20 cellular contexts compared by ENCODE assay signal in the genomic region with DNA sequence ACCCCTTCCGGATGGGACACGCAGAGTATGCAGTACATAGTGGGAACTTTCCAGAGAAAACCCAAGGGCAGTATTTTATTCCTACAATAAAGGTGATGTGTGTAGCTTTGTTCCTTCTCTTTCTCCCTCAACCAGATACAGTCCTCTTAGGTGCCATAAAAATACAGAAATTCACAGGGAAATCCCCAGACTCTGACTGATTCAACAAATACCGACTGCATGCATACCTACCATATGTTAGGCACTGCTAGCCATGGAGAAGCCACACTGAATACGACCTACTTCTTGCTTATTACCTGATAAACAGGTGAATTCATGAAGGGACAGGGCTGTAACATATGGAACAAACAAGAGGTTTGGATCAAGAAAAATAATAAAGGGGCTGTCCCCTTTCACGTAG.
DNase-seq lines count a peak whose midpoint lies in the region; ATAC-seq and TF ChIP-seq lines count a peak whose summit lies in the region.
"Had no signal": no experiment of that assay in that cellular context is flagged by ENCODE, and none has a peak within 500 bp of the region (broad histone marks: within the 10 kb centered on the region; RNA-seq: fewer than 3 reads in every experiment).

No MANE protein-coding gene starts in this region.

- peaks cover 0 to 1% (median 0%) of the 10 kb centered on the region in 7 donors for H3K9me3 Mint-ChIP-seq in CD4-positive, CD25-positive, alpha-beta regulatory T cell
- H3K9me3 Mint-ChIP-seq in CD4-positive, alpha-beta memory T cell, result no peaks in the 10 kb centered on the region
- H3K9me3 Mint-ChIP-seq in activated T-helper 17 cell treated with anti-CD3 and anti-CD28 coated beads, Interleukin-2, amount 50 U/mL, for 72 hours, result no peaks in the 10 kb centered on the region
- no peaks in the 10 kb centered on the region for H3K9me3 Mint-ChIP-seq in naive B cell

- no peak overlapping the region for H3K4me3 ChIP-seq in CD4-positive, CD25-positive, alpha-beta regulatory T cell (ENCODE audit: low read depth, low read length)
- no peak overlapping the region for H3K4me3 ChIP-seq in CD4-positive, alpha-beta memory T cell (ENCODE audit: low read length in 2 of 2)
- no peak overlapping the region for H3K4me3 ChIP-seq in heart left ventricle
- H3K4me3 ChIP-seq: GM23248 had no signal

- H3K27me3 Mint-ChIP-seq in CD4-positive, CD25-positive, alpha-beta regulatory T cell, result no peaks in the 10 kb centered on the region
- no peaks in the 10 kb centered on the region for H3K27me3 Mint-ChIP-seq in CD4-positive, alpha-beta memory T cell
- H3K27me3 Mint-ChIP-seq in activated T-helper 17 cell treated with anti-CD3 and anti-CD28 coated beads, Interleukin-2, amount 50 U/mL, for 72 hours, result no peaks in the 10 kb centered on the region
- no peaks in the 10 kb centered on the region for H3K27me3 Mint-ChIP-seq in naive B cell

- peaks cover 36 to 90% (median 66%) of the 10 kb centered on the region in 4 donors for H3K4me1 Mint-ChIP-seq in CD4-positive, CD25-positive, alpha-beta regulatory T cell
- H3K4me1 Mint-ChIP-seq in CD4-positive, alpha-beta memory T cell, result peaks cover 44 to 76% (median 60%) of the 10 kb centered on the region in 4 donors
- H3K4me1 Mint-ChIP-seq in activated T-helper 17 cell treated with anti-CD3 and anti-CD28 coated beads, Interleukin-2, amount 50 U/mL, for 72 hours, result peaks cover 38% of the 10 kb centered on the region
- H3K4me1 Mint-ChIP-seq in naive B cell, result peaks cover 43 to 96% (median 85%) of the 10 kb centered on the region in 3 donors

- H3K9me3 ChIP-seq in CD4-positive, CD25-positive, alpha-beta regulatory T cell (ENCODE audit: control insufficient read depth in 2 of 2, low read length in 2 of 2), result no peaks in the 10 kb centered on the region
- no peaks in the 10 kb centered on the region for H3K9me3 ChIP-seq in CD4-positive, alpha-beta memory T cell (ENCODE audit: control insufficient read depth in 1 of 2, low read length in 2 of 2)
- no peaks in the 10 kb centered on the region for H3K9me3 ChIP-seq in heart left ventricle

- H3K27me3 ChIP-seq in CD4-positive, CD25-positive, alpha-beta regulatory T cell (ENCODE audit: control insufficient read depth, insufficient read depth, low read length), result no peaks in the 10 kb centered on the region
- no peaks in the 10 kb centered on the region for H3K27me3 ChIP-seq in CD4-positive, alpha-beta memory T cell (ENCODE audit: insufficient read depth, low read length)
- no peaks in the 10 kb centered on the region for H3K27me3 ChIP-seq in heart left ventricle

- peak overlapping the region; percentile 63 to 94 (median 93) for H3K27ac Mint-ChIP-seq in CD4-positive, CD25-positive, alpha-beta regulatory T cell
- peak overlapping the region in 4 of 7 donors; percentile 16 to 47 (median 38) for H3K27ac Mint-ChIP-seq in CD4-positive, alpha-beta memory T cell
- peak overlapping the region; percentile 84 for H3K27ac Mint-ChIP-seq in activated T-helper 17 cell treated with anti-CD3 and anti-CD28 coated beads, Interleukin-2, amount 50 U/mL, for 72 hours
- H3K27ac Mint-ChIP-seq in naive B cell, result peak overlapping the region; percentile 58 to 96 (median 84)

- peaks cover 4% of the 10 kb centered on the region for H3K36me3 ChIP-seq in CD4-positive, CD25-positive, alpha-beta regulatory T cell (ENCODE audit: control insufficient read depth, insufficient read depth, low read length)
- no peaks in the 10 kb centered on the region for H3K36me3 ChIP-seq in CD4-positive, alpha-beta memory T cell (ENCODE audit: insufficient read depth, low read length)
- H3K36me3 ChIP-seq in heart left ventricle, result peaks cover 0 to 10% (median 2%) of the 10 kb centered on the region in 9 donors

- no peak for DNase-seq in CD4-positive, CD25-positive, alpha-beta regulatory T cell
- DNase-seq in CD4-positive, alpha-beta memory T cell, result no peak
- no peak for DNase-seq in naive B cell
- DNase-seq in stimulated activated CD4-positive, alpha-beta T cell treated with anti-CD3 and anti-CD28 coated beads, Interleukin-15, amount 100 ng/mL, for 24 hours, result no peak
- no peak for DNase-seq in activated CD4-positive, alpha-beta T cell treated with anti-CD3 and anti-CD28 coated beads for 48 hours
- no peak for DNase-seq in heart left ventricle
- DNase-seq: ACHN, Calu3, DMS53, EL, GM23248, HCEC 1CT, Kasumi-1, MM.1S, NCI-H1105, NCI-H1694 treated with DMSO at 0.1 percent for 48 hours had no signal

- H3K4me1 ChIP-seq in CD4-positive, CD25-positive, alpha-beta regulatory T cell (ENCODE audit: control insufficient read depth, insufficient read depth, low read length, poor library complexity, severe bottlenecking), result peaks cover 46% of the 10 kb centered on the region
- peaks cover 50% of the 10 kb centered on the region for H3K4me1 ChIP-seq in CD4-positive, alpha-beta memory T cell (ENCODE audit: insufficient read depth, low read length)
- H3K4me1 ChIP-seq in heart left ventricle, result peaks cover 0 to 9% (median 0%) of the 10 kb centered on the region in 12 donors

- no peak for ATAC-seq in CD4-positive, CD25-positive, alpha-beta regulatory T cell (ENCODE audit: low read depth in 2 of 2)
- ATAC-seq in activated T-helper 17 cell treated with anti-CD3 and anti-CD28 coated beads, Interleukin-2, amount 50 U/mL, for 72 hours (replicated peaks), result peak; percentile 14
- ATAC-seq in naive B cell (ENCODE audit: low read depth in 2 of 2), result no peak
- ATAC-seq in heart left ventricle, result no peak
- ATAC-seq: Right ventricle myocardium inferior had no signal

- intact Hi-C loops in CD4-positive, alpha-beta memory T cell (cut with micrococcal nuclease), result no loop called here
- intact Hi-C loops in heart left ventricle (cut with DNase I), result no loop called here

- POLR2A ChIA-PET in CD4-positive, alpha-beta memory T cell (lab: Charles Lee; ENCODE audit: partially characterized antibody), result interaction anchor here (0.6 kb wide), 1 partner anchor 20 kb away, joined by 3 read pairs; no protein-coding TSS in a partner anchor

- H3K27ac ChIP-seq in CD4-positive, CD25-positive, alpha-beta regulatory T cell (ENCODE audit: insufficient read depth, low read length, poor library complexity, severe bottlenecking), result peak overlapping the region; percentile 26
- H3K27ac ChIP-seq in CD4-positive, alpha-beta memory T cell (ENCODE audit: low read depth, low read length), result no peak overlapping the region
- H3K27ac ChIP-seq in heart left ventricle, result no peak overlapping the region
- H3K27ac ChIP-seq: C4-2B, GM23248, HL-60 had no signal

- H3K4me3 Mint-ChIP-seq in CD4-positive, CD25-positive, alpha-beta regulatory T cell, result peak overlapping the region in 2 of 4 donors; percentile 56 to 66
- H3K4me3 Mint-ChIP-seq in CD4-positive, alpha-beta memory T cell, result peak overlapping the region in 4 of 8 donors; percentile 9 to 67 (median 16)
- peak overlapping the region; percentile 64 for H3K4me3 Mint-ChIP-seq in activated T-helper 17 cell treated with anti-CD3 and anti-CD28 coated beads, Interleukin-2, amount 50 U/mL, for 72 hours
- H3K4me3 Mint-ChIP-seq in naive B cell, result peak overlapping the region in 6 of 8 donors; percentile 2 to 75 (median 20)

- TF ChIP-seq CTCF in heart left ventricle (IDR thresholded peaks at IDR 0.05), result no peak

- WGBS in heart left ventricle, 4 donors, result 94 to 96% (median 95%) methylated on average over 5 of the region's 5 CpGs

- no peak for TF ChIP-seq POLR2A in heart left ventricle (IDR thresholded peaks at IDR 0.05)

- CTCF ChIA-PET in CD4-positive, alpha-beta memory T cell (lab: Charles Lee; ENCODE audit: partially characterized antibody), result no interaction called here

- peaks cover 51% of the 10 kb centered on the region for H3K36me3 Mint-ChIP-seq in CD4-positive, CD25-positive, alpha-beta regulatory T cell
- H3K36me3 Mint-ChIP-seq in CD4-positive, alpha-beta memory T cell, result peaks cover 42 to 44% of the 10 kb centered on the region in 2 donors
- peaks cover 13% of the 10 kb centered on the region for H3K36me3 Mint-ChIP-seq in activated T-helper 17 cell treated with anti-CD3 and anti-CD28 coated beads, Interleukin-2, amount 50 U/mL, for 72 hours (ENCODE audit: low read depth)
- peaks cover 8 to 23% of the 10 kb centered on the region in 2 donors for H3K36me3 Mint-ChIP-seq in naive B cell

Comparison
In these comparisons a context has a peak if more than half of its experiments do, and no peak if none do; other contexts are left out.
1. H3K27ac Mint-ChIP-seq: peak in every context shown above with its lines; median percentile 93 in CD4-positive, CD25-positive, alpha-beta regulatory T cell; 84 in naive B cell; 84 in activated T-helper 17 cell treated with anti-CD3 and anti-CD28 coated beads, Interleukin-2, amount 50 U/mL, for 72 hours; 38 in CD4-positive, alpha-beta memory T cell.